ENCODE assay signal across 8 cellular contexts in genomic region chr2:9556121-9556869, GRCh38. TPM values are rescaled to one million over a fixed set of nuclear protein-coding genes. Genes with fewer than 3 reads are reported as not detected.
A peak's percentile ranks its signal among the peaks of the same experiment; 100 is the strongest.
DNase-seq lines count a peak whose midpoint lies in the region; ATAC-seq and TF ChIP-seq lines count a peak whose summit lies in the region.

No MANE protein-coding gene starts in this region.

- H3K9me3 Mint-ChIP-seq in mesothelial cell of epicardium, result no peaks in the 10 kb centered on the region

- CTCF ChIA-PET in PC-9 (lab: Charles Lee), result no interaction called here

- H3K4me1 Mint-ChIP-seq in mesothelial cell of epicardium, result peaks cover 53% of the 10 kb centered on the region

- H4K20me1 ChIP-seq in PC-9 (ENCODE audit: insufficient read depth), result no peaks in the 10 kb centered on the region

- 0 to 1% methylated on average over 31 to 35 of the region's 35 CpGs for whole genome bisulfite sequencing in aorta, 2 donors

- H3K4me1 ChIP-seq in PC-9 (replicated peaks; ENCODE audit: insufficient read depth) (peaks cover 66% of the 10 kb centered on the region), colonic mucosa (peaks cover 5% of the 10 kb centered on the region), aorta (ENCODE audit: control insufficient read depth in 1 of 2, insufficient read depth in 2 of 2, low read length in 2 of 2) (peaks cover 0 to 2% of the 10 kb centered on the region in 2 donors)

- H3K36me3 Mint-ChIP-seq in mesothelial cell of epicardium, result no peaks in the 10 kb centered on the region

- peak; percentile 9 for ATAC-seq in HG02981 (IDR thresholded peaks at IDR 0.05; ENCODE audit: unreplicated experiment)
- no peak for ATAC-seq in aorta (ENCODE audit: low FRiP score)

- H3K79me2 ChIP-seq in PC-9 (ENCODE audit: low read depth), result peaks cover 68% of the 10 kb centered on the region

- TSS peak; percentile 53 for BruUV-seq in PC-9 (replicated peaks; lab: Mats Ljungman, UMichigan)

- H3K27me3 ChIP-seq in PC-9 (ENCODE audit: insufficient read depth, low read depth), result no peaks in the 10 kb centered on the region
- H3K27me3 ChIP-seq in colonic mucosa, result no peaks in the 10 kb centered on the region
- H3K27me3 ChIP-seq in aorta (ENCODE audit: control insufficient read depth in 1 of 2, insufficient read depth in 2 of 2, low read length in 1 of 2), result no peaks in the 10 kb centered on the region

- peak overlapping the region; percentile 98 for H3K4me2 ChIP-seq in PC-9

- H2AFZ ChIP-seq in PC-9, result peak overlapping the region; percentile 69

- peak overlapping the region; percentile 62 to 88 for H3K9ac ChIP-seq in colonic mucosa (ENCODE audit: low read depth in 2 of 2, low read length in 2 of 2)

- peak overlapping the region; percentile 91 for H3K4me3 Mint-ChIP-seq in mesothelial cell of epicardium

- TF ChIP-seq CTCF in PC-9 (conservative IDR thresholded peaks at IDR 0.05), result no peak
- no peak for TF ChIP-seq CTCF in colonic mucosa (IDR thresholded peaks at IDR 0.05)
- TF ChIP-seq CTCF in mesothelial cell of epicardium (IDR thresholded peaks at IDR 0.05; ENCODE audit: unreplicated experiment), result no peak

- peaks cover 58% of the 10 kb centered on the region for H3F3A ChIP-seq in PC-9 (ENCODE audit: insufficient read depth, low read depth)

- H3K27ac ChIP-seq in PC-9 (peak overlapping the region; percentile 96), colonic mucosa (peak overlapping the region; percentile 98), aorta (ENCODE audit: low read depth in 1 of 2, low read length in 2 of 2) (peak overlapping the region; percentile 84 to 98)

- H3K9me2 ChIP-seq in PC-9 (ENCODE audit: insufficient read depth), result no peaks in the 10 kb centered on the region

- H3K27me3 Mint-ChIP-seq in mesothelial cell of epicardium (ENCODE audit: low read depth), result no peaks in the 10 kb centered on the region

- DNase-seq in activated T-cell treated with anti-CD3 and anti-CD28 coated beads for 24 hours (ENCODE audit: low read depth) (peak; percentile 3), PC-9 (no peak), colonic mucosa (no peak), mesothelial cell of epicardium (ENCODE audit: low spot score in 2 of 2, unreplicated experiment in 2 of 2) (peak in 1 of 2 experiments; percentile 56), aorta (no peak), COR-L47 (lab: John Stamatoyannopoulos, UW) (no peak)
- no peak for DNase-seq in activated T-cell treated with anti-CD3 and anti-CD28 coated beads, Interleukin-2, amount 50 U/mL, for 48 hours

- H3K36me3 ChIP-seq in PC-9 (ENCODE audit: low read depth) (no peaks in the 10 kb centered on the region), colonic mucosa (no peaks in the 10 kb centered on the region), aorta (ENCODE audit: control insufficient read depth in 1 of 2, insufficient read depth in 2 of 2, low read length in 1 of 2) (no peaks in the 10 kb centered on the region)

- H3K27ac Mint-ChIP-seq in mesothelial cell of epicardium, result peak overlapping the region; percentile 100

- intact Hi-C loops in PC-9 (cut with micrococcal nuclease; ENCODE audit: unreplicated experiment), result loop anchor here (5.0 to 10.0 kb wide), 2 partner anchors 241 to 321 kb away; no protein-coding TSS in a partner anchor
- intact Hi-C loops in colonic mucosa (cut with DNase I), result no loop called here
- intact Hi-C loops in aorta (cut with DNase I), result loop anchor here (5.0 to 10.0 kb wide), 4 partner anchors 41 to 139 kb away; partner anchors contain the start of gene YWHAQ (in 1 of the 2)

- H3K9me3 ChIP-seq in PC-9 (ENCODE audit: insufficient read depth, low read depth) (no peaks in the 10 kb centered on the region), colonic mucosa (no peaks in the 10 kb centered on the region), aorta (ENCODE audit: control insufficient read depth, low read length) (no peaks in the 10 kb centered on the region)

- POLR2A ChIA-PET in PC-9 (lab: Charles Lee; ENCODE audit: unreplicated experiment), result interaction anchor here (0.5 to 1.5 kb wide), 10 partner anchors 16 to 412 kb away, joined by 3 to 15 read pairs (median 4); partner anchors contain the start of gene YWHAQ

- H3K4me3 ChIP-seq in PC-9 (peak overlapping the region; percentile 83), colonic mucosa (peak overlapping the region; percentile 84), aorta (ENCODE audit: low read length in 2 of 2) (peak overlapping the region; percentile 14 to 47)

RNA-seq across cellular contexts. Expression of gene ADAM17, which starts 0.7 kb away (rescaled TPM):
- total RNA-seq in PC-9 (2021) (53.5 and 65.0 TPM in 2 replicates), colonic mucosa (10 to 100 TPM; 18.6 to 20.0 TPM), mesothelial cell of epicardium (47.2 to 48.8 TPM (median 47.8 TPM) in 3 replicates), aorta (10 to 100 TPM; 42.7 to 47.0 TPM)
- 10 to 100 TPM in 1 of 2 donors, 1 to 10 TPM in 1; 5.4 to 10.9 TPM for polyA plus RNA-seq in aorta

Comparison
In these comparisons a context has a peak if more than half of its experiments do, and no peak if none do; other contexts are left out.
1. H3K4me3 ChIP-seq: peak in every context shown above with its lines; median percentile 84 in colonic mucosa; 83 in PC-9; 30 in aorta.